ENCODE assay signal across 8 cellular contexts in the genomic region with DNA sequence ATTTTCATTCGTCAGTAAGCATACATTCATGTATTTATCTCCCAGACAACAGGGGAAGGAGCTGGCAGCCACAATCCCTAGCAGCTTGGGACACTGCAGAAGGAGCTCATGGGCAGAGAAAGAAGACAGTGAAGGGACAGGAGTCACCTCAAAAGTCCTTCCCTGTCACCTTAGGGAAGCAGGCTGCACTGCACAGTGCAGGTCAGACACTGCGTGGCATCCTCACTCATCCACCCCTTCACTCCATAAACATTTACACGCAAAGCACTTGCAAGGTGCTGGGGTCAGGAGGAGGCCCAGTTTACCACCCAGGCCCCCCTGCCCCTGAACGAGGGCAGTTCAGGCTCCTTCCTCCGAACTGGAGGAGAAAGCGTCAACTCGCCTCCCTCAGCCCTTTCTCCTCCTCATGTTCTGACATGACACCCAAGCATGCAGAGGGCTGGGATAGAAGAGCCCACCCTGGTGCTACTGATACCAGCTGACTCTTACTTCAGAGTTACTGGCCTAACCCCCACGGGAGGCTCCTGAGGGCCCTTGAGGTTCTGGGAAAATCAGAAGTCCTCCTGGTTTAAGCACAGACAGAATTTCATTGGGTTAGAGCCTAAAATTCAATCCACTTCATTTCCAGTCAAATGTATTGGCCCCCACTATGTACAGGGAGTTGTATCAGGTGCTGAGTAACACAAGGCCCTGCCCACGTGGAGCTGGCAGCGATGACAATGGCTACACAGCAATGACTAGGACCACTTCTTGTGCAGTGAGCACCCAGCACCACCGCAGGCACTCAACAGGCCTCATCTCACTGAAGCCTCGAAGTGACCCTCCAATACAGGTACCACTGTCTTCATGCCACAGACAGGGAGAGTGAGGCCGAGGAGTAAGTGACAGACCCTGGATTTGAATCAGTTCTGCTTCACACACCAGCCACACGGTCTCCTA.
DNase-seq lines count a peak whose midpoint lies in the region; ATAC-seq and TF ChIP-seq lines count a peak whose summit lies in the region.

No MANE protein-coding gene starts in this region.

- H3K9me3 Mint-ChIP-seq in activated CD8-positive, alpha-beta memory T cell treated with anti-CD3 and anti-CD28 coated beads, Interleukin-2, amount 10 ng/mL, durations not matched to agents 7 days and 5 days (ENCODE audit: low read depth) = no peaks in the 10 kb centered on the region

- H3K27me3 ChIP-seq in adrenal gland (no peaks in the 10 kb centered on the region), tibial artery (no peaks in the 10 kb centered on the region)

- H3K27me3 Mint-ChIP-seq in activated CD8-positive, alpha-beta memory T cell treated with anti-CD3 and anti-CD28 coated beads, Interleukin-2, amount 10 ng/mL, durations not matched to agents 7 days and 5 days = no peaks in the 10 kb centered on the region

- ATAC-seq in activated CD8-positive, alpha-beta memory T cell treated with anti-CD3 and anti-CD28 coated beads, Interleukin-2, amount 10 ng/mL, durations not matched to agents 7 days and 5 days = peak; percentile 3
- ATAC-seq in HG03571 (IDR thresholded peaks at IDR 0.05; ENCODE audit: unreplicated experiment) = no peak

- H3K4me3 Mint-ChIP-seq in activated CD8-positive, alpha-beta memory T cell treated with anti-CD3 and anti-CD28 coated beads, Interleukin-2, amount 10 ng/mL, durations not matched to agents 7 days and 5 days = peak overlapping the region; percentile 60

- peaks cover 94% of the 10 kb centered on the region for H3K4me1 Mint-ChIP-seq in activated CD8-positive, alpha-beta memory T cell treated with anti-CD3 and anti-CD28 coated beads, Interleukin-2, amount 10 ng/mL, durations not matched to agents 7 days and 5 days

- H3K9me3 ChIP-seq in adrenal gland (replicated peaks in 1 of 3) (no peaks in the 10 kb centered on the region), mesodermal cell (ENCODE audit: control insufficient read depth, low read length) (no peaks in the 10 kb centered on the region), tibial artery (no peaks in the 10 kb centered on the region)

- peaks cover 32% of the 10 kb centered on the region for H3K36me3 Mint-ChIP-seq in activated CD8-positive, alpha-beta memory T cell treated with anti-CD3 and anti-CD28 coated beads, Interleukin-2, amount 10 ng/mL, durations not matched to agents 7 days and 5 days

- CTCF ChIA-PET in activated CD8-positive, alpha-beta memory T cell treated with anti-CD3 and anti-CD28 coated beads, Interleukin-2, amount 10 ng/mL, durations not matched to agents 7 days and 5 days (lab: Charles Lee) = interaction anchor here (0.6 to 6.6 kb wide), 12 partner anchors 10 to 84 kb away, joined by 3 to 58 read pairs (median 4); a partner anchor contains a TSS

- H3K27ac Mint-ChIP-seq in activated CD8-positive, alpha-beta memory T cell treated with anti-CD3 and anti-CD28 coated beads, Interleukin-2, amount 10 ng/mL, durations not matched to agents 7 days and 5 days = peak overlapping the region; percentile 99

- intact Hi-C loops in adrenal gland (cut with DNase I) = no loop called here
- intact Hi-C loops in tibial artery (cut with DNase I; ENCODE audit: low total_unique reads) = loop anchor here (10.0 kb wide), 1 partner anchor 65 kb away; no protein-coding TSS in a partner anchor

- H3K4me1 ChIP-seq in adrenal gland (replicated peaks in 1 of 2) = peaks cover 17 to 47% of the 10 kb centered on the region in 2 donors
- peaks cover 68% of the 10 kb centered on the region for H3K4me1 ChIP-seq in mesodermal cell (ENCODE audit: control insufficient read depth, insufficient read depth, low read length, poor library complexity, severe bottlenecking)
- peaks cover 10 to 81% (median 67%) of the 10 kb centered on the region in 4 donors for H3K4me1 ChIP-seq in tibial artery

- H3K36me3 ChIP-seq in adrenal gland (replicated peaks in 1 of 2) (no peaks in the 10 kb centered on the region), mesodermal cell (ENCODE audit: control insufficient read depth, insufficient read depth, low read length) (peaks cover 17% of the 10 kb centered on the region), tibial artery (no peaks in the 10 kb centered on the region)

- peak overlapping the region in 3 of 5 donors; percentile 36 to 78 (median 70) for H3K27ac ChIP-seq in adrenal gland
- peak overlapping the region; percentile 45 for H3K27ac ChIP-seq in mesodermal cell (ENCODE audit: low read depth, low read length, severe bottlenecking)
- H3K27ac ChIP-seq in tibial artery = peak overlapping the region; percentile 88 to 89

- no peak for TF ChIP-seq POLR2A in adrenal gland (IDR thresholded peaks at IDR 0.05)

- 80 to 88% (median 84%) methylated on average over 12 to 14 of the region's 14 CpGs for WGBS in adrenal gland, 4 donors
- WGBS in mesodermal cell (ENCODE audit: insufficient coverage in 2 of 2), 2 experiments = 84 to 85% methylated on average over 8 to 11 of the region's 14 CpGs

- H3K4me3 ChIP-seq in adrenal gland = no peak overlapping the region
- H3K4me3 ChIP-seq in mesodermal cell (ENCODE audit: extremely low read depth, insufficient read depth, low read length, poor library complexity, severe bottlenecking) = no peak overlapping the region
- no peak overlapping the region for H3K4me3 ChIP-seq in tibial artery

- peak; percentile 61 for DNase-seq in activated CD8-positive, alpha-beta memory T cell treated with anti-CD3 and anti-CD28 coated beads, Interleukin-2, amount 10 ng/mL, durations not matched to agents 7 days and 5 days
- no peak for DNase-seq in activated CD8-positive, alpha-beta memory T cell treated with anti-CD3 and anti-CD28 coated beads, Interleukin-2, amount 50 U/mL, for 4 hours
- DNase-seq in adrenal gland (peak in 2 of 7 donors; percentile 28 to 50), tibial artery (no peak), GM10266 (ENCODE audit: extremely low spot score) (no peak), NOMO-1 treated with dmso at 0.1 percent for 144 hours (lab: John Stamatoyannopoulos, UW; ENCODE audit: unreplicated experiment) (no peak)

- TF ChIP-seq CTCF in adrenal gland (IDR thresholded peaks at IDR 0.05) = no peak
- TF ChIP-seq CTCF in tibial artery (IDR thresholded peaks at IDR 0.05) = no peak
- no peak for TF ChIP-seq CTCF in GM10266 (IDR thresholded peaks at IDR 0.05; ENCODE audit: control insufficient read depth, insufficient read depth, low read depth, missing control alignments)
